ENCODE assay signal across 28 cellular contexts in genomic region chr7:50720295-50720694, GRCh38.
"Had no signal": no experiment of that assay in that cellular context is flagged by ENCODE, and none has a peak within 500 bp of the region (broad histone marks: within the 10 kb centered on the region; RNA-seq: fewer than 3 reads in every experiment).

No MANE protein-coding gene starts in this region.

- H3K36me3 ChIP-seq: ascending aorta had no signal

- H3K27ac Mint-ChIP-seq: activated CD4-positive, alpha-beta memory T cell treated with anti-CD3 and anti-CD28 coated beads, Interleukin-2, amount 10 ng/mL, durations not matched to agents 7 days and 5 days; activated CD4-positive, alpha-beta T cell treated with anti-CD3 and anti-CD28 coated beads, Interleukin-2, amount 10 ng/mL, durations not matched to agents 7 days and 5 days; activated naive CD4-positive, alpha-beta T cell treated with anti-CD3 and anti-CD28 coated beads, Interleukin-2, amount 10 ng/mL, durations not matched to agents 7 days and 5 days; activated naive CD4-positive, alpha-beta T cell treated with anti-CD3 and anti-CD28 coated beads, Interleukin-2, amount 50 U/mL, for 72 hours; activated naive CD8-positive, alpha-beta T cell treated with anti-CD3 and anti-CD28 coated beads, Interleukin-2, amount 10 ng/mL, durations not matched to agents 7 days and 5 days; activated T-cell treated with anti-CD3 and anti-CD28 coated beads, Interleukin-2, amount 50 U/mL, for 24 hours; activated T-cell treated with anti-CD3 and anti-CD28 coated beads, Interleukin-2, amount 50 U/mL, for 72 hours; dendritic cell treated with granulocyte-macrophage colony-stimulating factor and Interleukin-4, amounts not matched to agents 40 ng/mL and 50 ng/mL, for 4 days; endodermal cell; T-cell; T-helper 1 cell treated with Interleukin-12 subunit alpha and Interleukin-12 subunit beta and Interleukin-4 antibody, amounts not matched to agents 30 μg/mL and 1 μg/mL, for 36 hours; T-helper 2 cell treated with Interferon-gamma antibody and Interleukin-4, amounts not matched to agents 5 μg/mL and 100 μg/mL, for 36 hours had no signal

- H3K9me3 Mint-ChIP-seq: activated CD4-positive, alpha-beta memory T cell treated with anti-CD3 and anti-CD28 coated beads, Interleukin-2, amount 10 ng/mL, durations not matched to agents 7 days and 5 days; activated CD4-positive, alpha-beta T cell treated with anti-CD3 and anti-CD28 coated beads, Interleukin-2, amount 10 ng/mL, durations not matched to agents 7 days and 5 days; activated naive CD4-positive, alpha-beta T cell treated with anti-CD3 and anti-CD28 coated beads, Interleukin-2, amount 10 ng/mL, durations not matched to agents 7 days and 5 days; activated naive CD4-positive, alpha-beta T cell treated with anti-CD3 and anti-CD28 coated beads, Interleukin-2, amount 50 U/mL, for 72 hours; activated naive CD8-positive, alpha-beta T cell treated with anti-CD3 and anti-CD28 coated beads, Interleukin-2, amount 10 ng/mL, durations not matched to agents 7 days and 5 days; activated T-cell treated with anti-CD3 and anti-CD28 coated beads, Interleukin-2, amount 50 U/mL, for 24 hours; activated T-cell treated with anti-CD3 and anti-CD28 coated beads, Interleukin-2, amount 50 U/mL, for 72 hours; brain; central memory CD8-positive, alpha-beta T cell; dendritic cell treated with granulocyte-macrophage colony-stimulating factor and Interleukin-4, amounts not matched to agents 40 ng/mL and 50 ng/mL, for 4 days; endodermal cell; T-cell; T-helper 1 cell treated with Interleukin-12 subunit alpha and Interleukin-12 subunit beta and Interleukin-4 antibody, amounts not matched to agents 30 μg/mL and 1 μg/mL, for 36 hours; T-helper 2 cell treated with Interferon-gamma antibody and Interleukin-4, amounts not matched to agents 5 μg/mL and 100 μg/mL, for 36 hours; WTC11 had no signal

- H3K4me3 ChIP-seq: ascending aorta, coronary artery, dorsolateral prefrontal cortex had no signal

- H3K27me3 Mint-ChIP-seq: activated CD4-positive, alpha-beta memory T cell treated with anti-CD3 and anti-CD28 coated beads, Interleukin-2, amount 10 ng/mL, durations not matched to agents 7 days and 5 days; activated CD4-positive, alpha-beta T cell treated with anti-CD3 and anti-CD28 coated beads, Interleukin-2, amount 10 ng/mL, durations not matched to agents 7 days and 5 days; activated naive CD8-positive, alpha-beta T cell treated with anti-CD3 and anti-CD28 coated beads, Interleukin-2, amount 10 ng/mL, durations not matched to agents 7 days and 5 days; activated T-cell treated with anti-CD3 and anti-CD28 coated beads, Interleukin-2, amount 50 U/mL, for 24 hours; dendritic cell treated with granulocyte-macrophage colony-stimulating factor and Interleukin-4, amounts not matched to agents 40 ng/mL and 50 ng/mL, for 4 days had no signal

- H3K4me1 Mint-ChIP-seq: central memory CD8-positive, alpha-beta T cell had no signal

- H3K27ac ChIP-seq: ascending aorta, coronary artery had no signal

- H3K4me3 Mint-ChIP-seq: activated CD4-positive, alpha-beta memory T cell treated with anti-CD3 and anti-CD28 coated beads, Interleukin-2, amount 10 ng/mL, durations not matched to agents 7 days and 5 days; activated CD4-positive, alpha-beta T cell treated with anti-CD3 and anti-CD28 coated beads, Interleukin-2, amount 10 ng/mL, durations not matched to agents 7 days and 5 days; activated naive CD4-positive, alpha-beta T cell treated with anti-CD3 and anti-CD28 coated beads, Interleukin-2, amount 10 ng/mL, durations not matched to agents 7 days and 5 days; activated naive CD8-positive, alpha-beta T cell treated with anti-CD3 and anti-CD28 coated beads, Interleukin-2, amount 10 ng/mL, durations not matched to agents 7 days and 5 days; activated T-cell treated with anti-CD3 and anti-CD28 coated beads, Interleukin-2, amount 50 U/mL, for 24 hours; activated T-cell treated with anti-CD3 and anti-CD28 coated beads, Interleukin-2, amount 50 U/mL, for 72 hours; brain; central memory CD8-positive, alpha-beta T cell; dendritic cell treated with granulocyte-macrophage colony-stimulating factor and Interleukin-4, amounts not matched to agents 40 ng/mL and 50 ng/mL, for 4 days; endodermal cell; T-cell; T-helper 1 cell treated with Interleukin-12 subunit alpha and Interleukin-12 subunit beta and Interleukin-4 antibody, amounts not matched to agents 30 μg/mL and 1 μg/mL, for 36 hours; T-helper 2 cell treated with Interferon-gamma antibody and Interleukin-4, amounts not matched to agents 5 μg/mL and 100 μg/mL, for 36 hours; WTC11 had no signal

- DNase-seq: activated CD4-positive, alpha-beta memory T cell treated with anti-CD3 and anti-CD28 coated beads, Interleukin-2, amount 10 ng/mL, durations not matched to agents 7 days and 5 days; activated CD4-positive, alpha-beta T cell treated with anti-CD3 and anti-CD28 coated beads for 1 hour; activated CD4-positive, alpha-beta T cell treated with anti-CD3 and anti-CD28 coated beads for 4 hours; activated CD4-positive, alpha-beta T cell treated with anti-CD3 and anti-CD28 coated beads, Interleukin-2, amount 10 ng/mL, durations not matched to agents 7 days and 5 days; activated CD4-positive, alpha-beta T cell treated with anti-CD3 and anti-CD28 coated beads, Interleukin-2, amount 50 U/mL, for 4 hours; activated CD8-positive, alpha-beta memory T cell treated with anti-CD3 and anti-CD28 coated beads, Interleukin-2, amount 50 U/mL, for 48 hours; activated gamma-delta T cell; activated naive CD4-positive, alpha-beta T cell; activated naive CD4-positive, alpha-beta T cell treated with anti-CD3 and anti-CD28 coated beads, Interleukin-2, amount 10 ng/mL, durations not matched to agents 7 days and 5 days; activated naive CD8-positive, alpha-beta T cell treated with anti-CD3 and anti-CD28 coated beads, Interleukin-2, amount 10 ng/mL, durations not matched to agents 7 days and 5 days; activated T-cell treated with anti-CD3 and anti-CD28 coated beads for 4 hours; activated T-cell treated with anti-CD3 and anti-CD28 coated beads, Interleukin-2, amount 50 U/mL, for 24 hours; activated T-cell treated with anti-CD3 and anti-CD28 coated beads, Interleukin-2, amount 50 U/mL, for 72 hours; dorsolateral prefrontal cortex; effector memory CD4-positive, alpha-beta T cell; endodermal cell; foreskin fibroblast; T-cell; T1000 had no signal

- H3K36me3 Mint-ChIP-seq: activated naive CD4-positive, alpha-beta T cell treated with anti-CD3 and anti-CD28 coated beads, Interleukin-2, amount 10 ng/mL, durations not matched to agents 7 days and 5 days; activated naive CD4-positive, alpha-beta T cell treated with anti-CD3 and anti-CD28 coated beads, Interleukin-2, amount 50 U/mL, for 72 hours; activated naive CD8-positive, alpha-beta T cell treated with anti-CD3 and anti-CD28 coated beads, Interleukin-2, amount 10 ng/mL, durations not matched to agents 7 days and 5 days; WTC11 had no signal

- H3K9me3 ChIP-seq: ascending aorta had no signal

- ATAC-seq: activated naive CD4-positive, alpha-beta T cell treated with anti-CD3 and anti-CD28 coated beads, Interleukin-2, amount 50 U/mL, for 72 hours; activated T-cell treated with anti-CD3 and anti-CD28 coated beads, Interleukin-2, amount 50 U/mL, for 72 hours; T-cell; WTC11 had no signal

- H3K27me3 ChIP-seq: ascending aorta, dorsolateral prefrontal cortex had no signal
